Comparison of ENCODE assay signal across 8 cellular contexts in the genomic region with DNA sequence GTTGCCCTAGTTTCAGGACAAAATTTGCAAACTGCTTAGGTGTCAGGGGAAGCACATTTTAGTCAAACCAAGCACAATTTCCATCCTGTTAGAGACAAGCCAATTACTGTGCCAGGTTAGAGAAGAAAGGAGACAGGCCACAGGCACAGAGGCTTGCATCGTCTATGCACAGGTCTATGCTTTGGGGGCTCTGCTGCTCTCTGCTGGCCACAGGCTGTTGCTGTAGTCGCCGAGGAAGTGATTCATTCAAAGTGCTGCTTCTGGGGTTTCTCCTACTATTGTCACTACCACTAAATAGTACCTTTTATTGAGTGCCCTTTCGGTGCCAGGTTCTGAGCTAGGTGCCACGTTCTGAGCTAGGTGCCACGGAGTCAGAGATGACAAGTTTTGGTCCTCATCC. TPM values are rescaled to one million over a fixed set of nuclear protein-coding genes. Genes with fewer than 3 reads are reported as not detected.
A peak's percentile ranks its signal among the peaks of the same experiment; 100 is the strongest.
DNase-seq lines count a peak whose midpoint lies in the region; ATAC-seq and TF ChIP-seq lines count a peak whose summit lies in the region.

No MANE protein-coding gene starts in this region.

- CTCF ChIA-PET in activated CD8-positive, alpha-beta T cell treated with anti-CD3 and anti-CD28 coated beads for 36 hours (lab: Charles Lee), result interaction anchor here (0.6 to 8.4 kb wide), 15 partner anchors 9 to 168 kb away, joined by 3 to 60 read pairs (median 4); a partner anchor contains a TSS

- H3K36me3 Mint-ChIP-seq in activated CD8-positive, alpha-beta T cell treated with anti-CD3 and anti-CD28 coated beads for 36 hours (ENCODE audit: low read depth), result no peaks in the 10 kb centered on the region

- H3K4me1 Mint-ChIP-seq in activated CD8-positive, alpha-beta T cell treated with anti-CD3 and anti-CD28 coated beads for 36 hours (ENCODE audit: low read depth), result peaks cover 32% of the 10 kb centered on the region

- H3K4me3 Mint-ChIP-seq in activated CD8-positive, alpha-beta T cell treated with anti-CD3 and anti-CD28 coated beads for 36 hours, result no peak overlapping the region

- no peaks in the 10 kb centered on the region for H3K27me3 Mint-ChIP-seq in activated CD8-positive, alpha-beta T cell treated with anti-CD3 and anti-CD28 coated beads for 36 hours

- DNase-seq in Ammon's horn (ENCODE audit: low spot score) (peak; percentile 65), NCI-H69 (lab: John Stamatoyannopoulos, UW) (peak; percentile 78), middle frontal gyrus (ENCODE audit: extremely low spot score, low spot score) (peak; percentile 3)
- peak; percentile 83 for DNase-seq in activated CD8-positive, alpha-beta T cell treated with anti-CD3 and anti-CD28 coated beads for 36 hours
- DNase-seq in effector CD4-positive, alpha-beta T cell, result peak; percentile 52
- peak; percentile 12 for DNase-seq in stimulated activated CD8-positive, alpha-beta memory T cell treated with anti-CD3 and anti-CD28 coated beads, Interleukin-7, amount 100 ng/mL, for 24 hours (ENCODE audit: low read depth)

- intact Hi-C loops in activated CD8-positive, alpha-beta T cell treated with anti-CD3 and anti-CD28 coated beads for 36 hours (cut with micrococcal nuclease), result loop anchor here (5.0 kb wide), 1 partner anchor 80 kb away; a partner anchor contains a TSS

- ATAC-seq in GM18907 (IDR thresholded peaks at IDR 0.05; ENCODE audit: unreplicated experiment) (peak; percentile 96), HG03135 (IDR thresholded peaks at IDR 0.05; ENCODE audit: unreplicated experiment) (peak; percentile 94)
- ATAC-seq in activated CD8-positive, alpha-beta T cell treated with anti-CD3 and anti-CD28 coated beads for 36 hours, result peak; percentile 98

- H3K27ac Mint-ChIP-seq in activated CD8-positive, alpha-beta T cell treated with anti-CD3 and anti-CD28 coated beads for 36 hours, result peak overlapping the region; percentile 44

- no peaks in the 10 kb centered on the region for H3K9me3 Mint-ChIP-seq in activated CD8-positive, alpha-beta T cell treated with anti-CD3 and anti-CD28 coated beads for 36 hours

- POLR2A ChIA-PET in activated CD8-positive, alpha-beta T cell treated with anti-CD3 and anti-CD28 coated beads for 36 hours (lab: Charles Lee), result interaction anchor here (0.8 kb wide), 1 partner anchor 153 kb away, joined by 3 read pairs; no protein-coding TSS in a partner anchor

- peak; percentile 57 for TF ChIP-seq CTCF in activated CD8-positive, alpha-beta T cell treated with anti-CD3 and anti-CD28 coated beads for 36 hours (IDR thresholded peaks at IDR 0.05)

RNA-seq across cellular contexts. Expression of a gene that starts 45.5 kb away (rescaled TPM):
- total RNA-seq in activated CD8-positive, alpha-beta T cell treated with anti-CD3 and anti-CD28 coated beads for 36 hours, result not detected

Comparison
In these comparisons a context has a peak if more than half of its experiments do, and no peak if none do; other contexts are left out.
1. Peak in every context shown above with its lines: DNase-seq and ATAC-seq.
2. DNase-seq: peak in every context shown above with its lines; median percentile 83 in activated CD8-positive, alpha-beta T cell treated with anti-CD3 and anti-CD28 coated beads for 36 hours; 78 in NCI-H69; 65 in Ammon's horn; 52 in effector CD4-positive, alpha-beta T cell; 12 in stimulated activated CD8-positive, alpha-beta memory T cell treated with anti-CD3 and anti-CD28 coated beads, Interleukin-7, amount 100 ng/mL, for 24 hours; 3 in middle frontal gyrus.